In genomic region chr22:38704568-38705234, GRCh38 we compare ENCODE assay signal across 1 cellular context.
A peak's percentile ranks its signal among the peaks of the same experiment; 100 is the strongest.
TF ChIP-seq lines count a peak whose summit lies in the region.

No MANE protein-coding gene starts in this region.

TF ChIP-seq in H1, 55 proteins besides CTCF, POLR2A, EP300 and RAD21:
- no peak for TF ChIP-seq TBP (IDR thresholded peaks at IDR 0.05; ENCODE audit: low read depth, low read length)
- no peak for TF ChIP-seq SIX5 (IDR thresholded peaks at IDR 0.05; ENCODE audit: low read depth, low read length)
- 0 out of 2 replicates have a peak, but pooled peaks have one; percentile 9 for TF ChIP-seq YY1 (IDR thresholded peaks at IDR 0.05; ENCODE audit: low read depth, low read length)
- peak; percentile 44; the same call in 1 of the 2 replicates for TF ChIP-seq PHF8 (conservative IDR thresholded peaks at IDR 0.05; ENCODE audit: low read depth, low read length)
- no peak for TF ChIP-seq ZNF274 (IDR thresholded peaks at IDR 0.05; ENCODE audit: borderline replicate concordance, extremely low read depth, low read length)
- no peak for TF ChIP-seq MAX (IDR thresholded peaks at IDR 0.05)
- no peak for TF ChIP-seq SRF (IDR thresholded peaks at IDR 0.05; ENCODE audit: low read depth, low read length)
